15 cellular contexts compared by ENCODE assay signal in genomic region chr12:1808036-1808797, GRCh38. TPM values are rescaled to one million over a fixed set of nuclear protein-coding genes. Genes with fewer than 3 reads are reported as not detected.
"Had no signal": no experiment of that assay in that cellular context is flagged by ENCODE, and none has a peak within 500 bp of the region (broad histone marks: within the 10 kb centered on the region; RNA-seq: fewer than 3 reads in every experiment).

No MANE protein-coding gene starts in this region.

- H3K4me3 Mint-ChIP-seq: activated CD8-positive, alpha-beta T cell treated with anti-CD3 and anti-CD28 coated beads for 36 hours; activated naive CD8-positive, alpha-beta T cell treated with anti-CD3 and anti-CD28 coated beads, Interleukin-2, amount 50 U/mL, for 24 hours; activated T-cell treated with anti-CD3 and anti-CD28 coated beads, Interleukin-2, amount 50 U/mL, for 72 hours had no signal

- H3K9me3 ChIP-seq: tibial artery had no signal

- ATAC-seq: activated CD8-positive, alpha-beta T cell treated with anti-CD3 and anti-CD28 coated beads for 36 hours; activated naive CD8-positive, alpha-beta T cell treated with anti-CD3 and anti-CD28 coated beads, Interleukin-2, amount 50 U/mL, for 24 hours; activated T-cell treated with anti-CD3 and anti-CD28 coated beads, Interleukin-2, amount 50 U/mL, for 72 hours had no signal

- H3K27me3 Mint-ChIP-seq: activated CD8-positive, alpha-beta T cell treated with anti-CD3 and anti-CD28 coated beads for 36 hours; activated naive CD8-positive, alpha-beta T cell treated with anti-CD3 and anti-CD28 coated beads, Interleukin-2, amount 50 U/mL, for 24 hours had no signal

- H3K36me3 ChIP-seq: tibial artery had no signal

- H3K4me3 ChIP-seq: skin epidermis, tibial artery had no signal

- H3K9me3 Mint-ChIP-seq: activated CD8-positive, alpha-beta T cell treated with anti-CD3 and anti-CD28 coated beads for 36 hours had no signal

- H3K27ac ChIP-seq: parathyroid adenoma, tibial artery had no signal

- H3K27ac Mint-ChIP-seq: activated CD8-positive, alpha-beta T cell treated with anti-CD3 and anti-CD28 coated beads for 36 hours; activated T-cell treated with anti-CD3 and anti-CD28 coated beads, Interleukin-2, amount 50 U/mL, for 72 hours had no signal

- DNase-seq: activated CD4-positive, CD25-positive, alpha-beta regulatory T cell treated with anti-CD3 and anti-CD28 coated beads, Interleukin-2, amount 50 U/mL, for 72 hours; activated CD8-positive, alpha-beta memory T cell treated with anti-CD3 and anti-CD28 coated beads, Interleukin-2, amount 50 U/mL, for 4 hours; activated naive CD4-positive, alpha-beta T cell; activated naive CD8-positive, alpha-beta T cell treated with anti-CD3 and anti-CD28 coated beads, Interleukin-2, amount 50 U/mL, for 24 hours; activated T-cell treated with anti-CD3 and anti-CD28 coated beads, Interleukin-2, amount 50 U/mL, for 72 hours; central memory CD4-positive, alpha-beta T cell; dermis blood vessel endothelial cell; mesendoderm; retina had no signal

- H3K27me3 ChIP-seq: tibial artery had no signal

- H3K4me1 ChIP-seq: tibial artery had no signal

RNA-seq across cellular contexts. Expression of gene LRTM2, which starts 12.1 kb away (rescaled TPM):
- total RNA-seq: activated CD8-positive, alpha-beta T cell treated with anti-CD3 and anti-CD28 coated beads for 36 hours; dermis blood vessel endothelial cell; epithelial cell of proximal tubule; glomerular endothelial cell had no signal
